In genomic region chrX:148381603-148382002, GRCh38 we compare ENCODE assay signal across 11 cellular contexts.
DNase-seq lines count a peak whose midpoint lies in the region; ATAC-seq, FAIRE-seq and TF ChIP-seq lines count a peak whose summit lies in the region.
"Had no signal": no experiment of that assay in that cellular context is flagged by ENCODE, and none has a peak within 500 bp of the region (broad histone marks: within the 10 kb centered on the region; RNA-seq: fewer than 3 reads in every experiment).

No MANE protein-coding gene starts in this region.

- FAIRE-seq in GM19239 (lab: Jason Lieb, UNC), result no peak

- H3K27me3 ChIP-seq in DND-41 (ENCODE audit: insufficient read depth, low read length, poor library complexity), result no peaks in the 10 kb centered on the region
- H3K27me3 ChIP-seq: heart left ventricle had no signal

- H3K27ac Mint-ChIP-seq in activated naive CD8-positive, alpha-beta T cell treated with anti-CD3 and anti-CD28 coated beads, Interleukin-2, amount 50 U/mL, for 24 hours, result peak overlapping the region; percentile 93

- no peaks in the 10 kb centered on the region for H3K36me3 Mint-ChIP-seq in activated naive CD8-positive, alpha-beta T cell treated with anti-CD3 and anti-CD28 coated beads, Interleukin-2, amount 50 U/mL, for 24 hours (ENCODE audit: low read depth)

- H3K9ac ChIP-seq in DND-41 (ENCODE audit: low read depth, low read length), result peak overlapping the region; percentile 67

- H4K20me1 ChIP-seq in DND-41 (ENCODE audit: insufficient read depth, low read length), result no peaks in the 10 kb centered on the region

- no peak for TF ChIP-seq CTCF in DND-41 (IDR thresholded peaks at IDR 0.05; ENCODE audit: borderline replicate concordance, extremely low read depth, low read length, poor library complexity, severe bottlenecking)

- H3K4me3 ChIP-seq in DND-41 (ENCODE audit: low read depth in 1 of 2, low read length in 2 of 2), result peak overlapping the region; percentile 7 to 53; a peak in 3 of 4 replicates

- H3K4me3 Mint-ChIP-seq in activated naive CD8-positive, alpha-beta T cell treated with anti-CD3 and anti-CD28 coated beads, Interleukin-2, amount 50 U/mL, for 24 hours, result peak overlapping the region; percentile 75

- no peaks in the 10 kb centered on the region for H3K36me3 ChIP-seq in DND-41 (ENCODE audit: insufficient read depth, low read length)
- H3K36me3 ChIP-seq: heart left ventricle had no signal

- H3K27me3 Mint-ChIP-seq in activated naive CD8-positive, alpha-beta T cell treated with anti-CD3 and anti-CD28 coated beads, Interleukin-2, amount 50 U/mL, for 24 hours, result no peaks in the 10 kb centered on the region

- peak; percentile 30 for DNase-seq in DND-41
- no peak for DNase-seq in activated naive CD8-positive, alpha-beta T cell treated with anti-CD3 and anti-CD28 coated beads, Interleukin-2, amount 50 U/mL, for 24 hours
- DNase-seq in GM19239 (ENCODE audit: insufficient read length, low spot score), result no peak
- DNase-seq in DMS153 treated with DMSO at 0.1 percent for 48 hours (lab: John Stamatoyannopoulos, UW; ENCODE audit: unreplicated experiment), result no peak
- DNase-seq in OCI-M2 (lab: John Stamatoyannopoulos, UW; ENCODE audit: unreplicated experiment), result no peak
- DNase-seq in NCI-H774 (lab: John Stamatoyannopoulos, UW), result no peak
- DNase-seq: GDM1, heart left ventricle, NCI-H2171 had no signal

- no peaks in the 10 kb centered on the region for H3K79me2 ChIP-seq in DND-41 (ENCODE audit: insufficient read depth, low read length)

- no peaks in the 10 kb centered on the region for H3K9me3 ChIP-seq in DND-41 (ENCODE audit: insufficient read depth, low read length, severe bottlenecking)

- H3K9me3 Mint-ChIP-seq in activated naive CD8-positive, alpha-beta T cell treated with anti-CD3 and anti-CD28 coated beads, Interleukin-2, amount 50 U/mL, for 24 hours, result no peaks in the 10 kb centered on the region

- peak overlapping the region; percentile 97 for H3K27ac ChIP-seq in DND-41 (ENCODE audit: low read length)

- ATAC-seq in DND-41 (ENCODE audit: insufficient read depth, low read depth) (peak; percentile 47), GM19468 (IDR thresholded peaks at IDR 0.05; ENCODE audit: extremely low read depth, unreplicated experiment) (peak; percentile 2), HG03342 (IDR thresholded peaks at IDR 0.05; ENCODE audit: unreplicated experiment) (peak; percentile 31)
- ATAC-seq in activated naive CD8-positive, alpha-beta T cell treated with anti-CD3 and anti-CD28 coated beads, Interleukin-2, amount 50 U/mL, for 24 hours, result peak; percentile 29
- ATAC-seq: heart left ventricle had no signal

- H2AFZ ChIP-seq in DND-41 (ENCODE audit: low read depth, low read length), result peak overlapping the region; percentile 81

- H3K4me2 ChIP-seq in DND-41 (ENCODE audit: insufficient read depth, low read length), result peak overlapping the region; percentile 72

- peaks cover 28% of the 10 kb centered on the region for H3K4me1 Mint-ChIP-seq in activated naive CD8-positive, alpha-beta T cell treated with anti-CD3 and anti-CD28 coated beads, Interleukin-2, amount 50 U/mL, for 24 hours

- peaks cover 45% of the 10 kb centered on the region for H3K4me1 ChIP-seq in DND-41 (ENCODE audit: insufficient read depth, low read length)
